ENCODE assay signal across 16 cellular contexts in the genomic region with DNA sequence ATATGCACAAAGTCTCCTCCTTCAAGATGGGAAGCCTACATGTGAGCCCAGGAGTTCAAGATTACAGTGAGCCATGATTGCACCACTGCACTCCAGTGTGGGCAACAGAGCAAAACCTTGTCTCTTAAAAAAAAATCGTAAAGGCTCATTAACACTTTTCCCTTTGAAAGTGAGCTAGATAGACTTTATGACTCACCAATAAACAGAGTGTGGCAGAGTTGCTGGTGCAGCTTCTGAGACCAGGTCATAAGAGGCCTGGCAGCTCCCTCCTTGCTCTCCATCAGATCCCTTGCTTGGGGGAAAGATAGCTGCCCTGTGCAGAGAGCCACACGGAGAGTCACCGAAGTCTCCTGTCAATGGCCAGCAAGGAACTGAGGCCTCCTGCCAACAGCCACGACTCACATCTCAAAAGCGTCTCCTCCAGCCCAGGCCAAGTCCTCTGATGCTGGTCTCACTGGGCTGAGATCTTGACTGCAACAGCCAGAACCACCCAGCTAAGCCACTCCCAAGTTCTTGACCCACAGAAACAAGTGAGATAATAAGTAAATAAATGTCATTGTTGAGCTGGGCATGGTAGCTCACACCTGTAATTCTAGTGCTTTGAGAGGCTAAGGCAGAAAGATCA. TPM values are rescaled to one million over a fixed set of nuclear protein-coding genes. Genes with fewer than 3 reads are reported as not detected.
A peak's percentile ranks its signal among the peaks of the same experiment; 100 is the strongest.
DNase-seq lines count a peak whose midpoint lies in the region; ATAC-seq and TF ChIP-seq lines count a peak whose summit lies in the region.
"Had no signal": no experiment of that assay in that cellular context is flagged by ENCODE, and none has a peak within 500 bp of the region (broad histone marks: within the 10 kb centered on the region; RNA-seq: fewer than 3 reads in every experiment).

No MANE protein-coding gene starts in this region.

- peaks cover 4% of the 10 kb centered on the region for H3K4me1 ChIP-seq in Loucy (ENCODE audit: insufficient read depth, low read length, poor library complexity, severe bottlenecking)
- H3K4me1 ChIP-seq in thyroid gland, result peaks cover 19 to 34% of the 10 kb centered on the region in 2 donors

- peaks cover 5 to 13% (median 9%) of the 10 kb centered on the region in 7 donors for H3K9me3 Mint-ChIP-seq in CD14-positive monocyte
- H3K9me3 Mint-ChIP-seq: dendritic cell treated with granulocyte-macrophage colony-stimulating factor and Interleukin-4, amounts not matched to agents 40 ng/mL and 50 ng/mL, for 4 days had no signal

- peak; percentile 22 for ATAC-seq in left colon
- ATAC-seq in HG02588 (IDR thresholded peaks at IDR 0.05; ENCODE audit: unreplicated experiment), result no peak

- peaks cover 6% of the 10 kb centered on the region for H3K4me1 Mint-ChIP-seq in CD14-positive monocyte

- 34 to 40% methylated on average over 5 of the region's 5 CpGs for WGBS in thyroid gland, 2 donors

- no peak overlapping the region for H3K4me3 Mint-ChIP-seq in CD14-positive monocyte
- H3K4me3 Mint-ChIP-seq: activated CD4-positive, alpha-beta T cell treated with anti-CD3 and anti-CD28 coated beads, Interleukin-2, amount 10 ng/mL, durations not matched to agents 24 days and 14 days; activated naive CD4-positive, alpha-beta T cell treated with anti-CD3 and anti-CD28 coated beads for 36 hours; dendritic cell treated with granulocyte-macrophage colony-stimulating factor and Interleukin-4, amounts not matched to agents 40 ng/mL and 50 ng/mL, for 4 days; stimulated activated naive CD8-positive, alpha-beta T cell treated with anti-CD3 and anti-CD28 coated beads, Interleukin-15, Interleukin-2, amounts not matched to agents 100 ng/mL and 50 ng/mL, for 24 hours had no signal

- H2AFZ ChIP-seq in Loucy (ENCODE audit: low read length), result peak overlapping the region; percentile 54
- H2AFZ ChIP-seq: parathyroid adenoma had no signal

- DNase-seq in cerebellum (ENCODE audit: low spot score), result peak; percentile 17
- DNase-seq in left colon, result no peak
- DNase-seq in thyroid gland, result peak; percentile 57 to 62
- DNase-seq in CD14-positive monocyte (ENCODE audit: low spot score), result no peak
- no peak for DNase-seq in COR-L47 (lab: John Stamatoyannopoulos, UW)
- DNase-seq: activated CD4-positive, alpha-beta T cell treated with anti-CD3 and anti-CD28 coated beads, Interleukin-2, amount 10 ng/mL, durations not matched to agents 24 days and 14 days; activated naive CD4-positive, alpha-beta T cell treated with anti-CD3 and anti-CD28 coated beads for 36 hours; Calu3; GOT3; NCI-H187 had no signal

- H3K27me3 ChIP-seq in Loucy (ENCODE audit: insufficient read depth, low read length, poor library complexity, severe bottlenecking) (no peaks in the 10 kb centered on the region), thyroid gland (no peaks in the 10 kb centered on the region)

- peak overlapping the region; percentile 31 to 76 (median 59) for H3K27ac ChIP-seq in thyroid gland
- H3K27ac ChIP-seq: parathyroid adenoma had no signal

- H3F3A ChIP-seq in Loucy (ENCODE audit: low read depth), result no peaks in the 10 kb centered on the region

- peaks cover 7 to 15% (median 13%) of the 10 kb centered on the region in 3 donors for H3K27me3 Mint-ChIP-seq in CD14-positive monocyte (ENCODE audit: low read depth in 3 of 3)
- H3K27me3 Mint-ChIP-seq: stimulated activated naive CD8-positive, alpha-beta T cell treated with anti-CD3 and anti-CD28 coated beads, Interleukin-15, Interleukin-2, amounts not matched to agents 100 ng/mL and 50 ng/mL, for 24 hours had no signal

- no peak overlapping the region for H3K4me3 ChIP-seq in Loucy (ENCODE audit: low read length, poor library complexity, severe bottlenecking)
- no peak overlapping the region for H3K4me3 ChIP-seq in thyroid gland (replicated peaks in 1 of 3)

- no peaks in the 10 kb centered on the region for H3K9me2 ChIP-seq in Loucy (replicated peaks; ENCODE audit: low read depth, low read length)

- no peak overlapping the region for H3K27ac Mint-ChIP-seq in CD14-positive monocyte
- H3K27ac Mint-ChIP-seq: activated CD4-positive, alpha-beta T cell treated with anti-CD3 and anti-CD28 coated beads, Interleukin-2, amount 10 ng/mL, durations not matched to agents 24 days and 14 days; activated naive CD4-positive, alpha-beta T cell treated with anti-CD3 and anti-CD28 coated beads for 36 hours; dendritic cell treated with granulocyte-macrophage colony-stimulating factor and Interleukin-4, amounts not matched to agents 40 ng/mL and 50 ng/mL, for 4 days; stimulated activated naive CD8-positive, alpha-beta T cell treated with anti-CD3 and anti-CD28 coated beads, Interleukin-15, Interleukin-2, amounts not matched to agents 100 ng/mL and 50 ng/mL, for 24 hours had no signal

- H4K20me1 ChIP-seq in Loucy (ENCODE audit: insufficient read depth, low read length, poor library complexity, severe bottlenecking), result no peaks in the 10 kb centered on the region

- H3K9me3 ChIP-seq in Loucy (ENCODE audit: insufficient read depth, low read depth, low read length) (peaks cover 7% of the 10 kb centered on the region; the same call in 1 of the 2 replicates), thyroid gland (no peaks in the 10 kb centered on the region)

- H3K36me3 Mint-ChIP-seq in CD14-positive monocyte, result no peaks in the 10 kb centered on the region

- intact Hi-C loops in left colon (cut with DNase I, micrococcal nuclease), result no loop called here
- intact Hi-C loops in thyroid gland (cut with DNase I), result loop anchor here (10.0 kb wide), 1 partner anchor 193 kb away; a partner anchor contains a TSS
- intact Hi-C loops in CD14-positive monocyte (cut with micrococcal nuclease), result no loop called here

- H3K36me3 ChIP-seq in Loucy (ENCODE audit: insufficient read depth, low read length), result no peaks in the 10 kb centered on the region
- H3K36me3 ChIP-seq in thyroid gland, result no peaks in the 10 kb centered on the region

- TF ChIP-seq POLR2A in thyroid gland (IDR thresholded peaks at IDR 0.05), result no peak

- TF ChIP-seq CTCF in Loucy (conservative IDR thresholded peaks at IDR 0.05; ENCODE audit: low read length) (no peak), thyroid gland (IDR thresholded peaks at IDR 0.05) (no peak), CD14-positive monocyte (IDR thresholded peaks at IDR 0.05) (no peak)

- no peaks in the 10 kb centered on the region for H3K79me2 ChIP-seq in Loucy (ENCODE audit: insufficient read depth, low read length)
- H3K79me2 ChIP-seq: parathyroid adenoma had no signal

- no peak overlapping the region for H3K4me2 ChIP-seq in Loucy (ENCODE audit: low read depth, low read length, poor library complexity, severe bottlenecking)

- no peak overlapping the region for H3K9ac ChIP-seq in Loucy (ENCODE audit: low read depth, low read length, poor library complexity, severe bottlenecking)
- H3K9ac ChIP-seq: parathyroid adenoma had no signal

RNA-seq across cellular contexts. Expression of a gene that starts 8.7 kb away (rescaled TPM):
- total RNA-seq in cerebellum, result not detected
- under 1 TPM; 0.39 to 0.55 TPM for total RNA-seq in left colon
- not detected for total RNA-seq in thyroid gland
- polyA plus RNA-seq in CD14-positive monocyte, result 1 to 10 TPM in 1 of 2 donors, under 1 TPM in 1; 0.74 to 2.7 TPM
- total RNA-seq: activated CD4-positive, alpha-beta T cell treated with anti-CD3 and anti-CD28 coated beads, Interleukin-2, amount 10 ng/mL, durations not matched to agents 24 days and 14 days; activated naive CD4-positive, alpha-beta T cell treated with anti-CD3 and anti-CD28 coated beads for 36 hours; Calu3; lower leg skin had no signal

RNA-seq across cellular contexts. Expression of a gene that starts 50.8 kb away (rescaled TPM):
- total RNA-seq in cerebellum (1.6 TPM), left colon (1 to 10 TPM; 1.7 to 3.7 TPM), thyroid gland (10 to 100 TPM in 2 of 4 donors, 1 to 10 TPM in 2; 3.6 to 16.8 (median 9.9) TPM)
- under 1 TPM; 0.11 to 0.15 TPM for polyA plus RNA-seq in CD14-positive monocyte
- total RNA-seq: Calu3 had no signal

RNA-seq across cellular contexts. Expression of a gene that starts 58.0 kb away (rescaled TPM):
- 2.5 TPM for total RNA-seq in cerebellum
- total RNA-seq in left colon, result 1 to 10 TPM; 2.1 to 2.9 TPM
- total RNA-seq in thyroid gland, result 1 to 10 TPM in 1 of 4 donors, under 1 TPM in 3; 0.40 to 2.5 (median 0.57) TPM
- polyA plus RNA-seq in CD14-positive monocyte, result under 1 TPM; 0.19 to 0.50 TPM
- total RNA-seq: activated CD4-positive, alpha-beta T cell treated with anti-CD3 and anti-CD28 coated beads, Interleukin-2, amount 10 ng/mL, durations not matched to agents 24 days and 14 days had no signal

Comparison
In these comparisons a context has a peak if more than half of its experiments do, and no peak if none do; other contexts are left out.
1. DNase-seq: peak in cerebellum (single experiment) and thyroid gland (2 of 2); none in left colon (0 of 2), CD14-positive monocyte (single experiment) and COR-L47 (single experiment).